10 cellular contexts compared by ENCODE assay signal in genomic region chr9:35516481-35516880, GRCh38. TPM values are rescaled to one million over a fixed set of nuclear protein-coding genes. Genes with fewer than 3 reads are reported as not detected.
DNase-seq lines count a peak whose midpoint lies in the region; ATAC-seq, FAIRE-seq and TF ChIP-seq lines count a peak whose summit lies in the region.
"Had no signal": no experiment of that assay in that cellular context is flagged by ENCODE, and none has a peak within 500 bp of the region (broad histone marks: within the 10 kb centered on the region; RNA-seq: fewer than 3 reads in every experiment).

No MANE protein-coding gene starts in this region.

- no peaks in the 10 kb centered on the region for H3K27me3 Mint-ChIP-seq in brain
- H3K27me3 Mint-ChIP-seq: activated CD4-positive, alpha-beta memory T cell treated with anti-CD3 and anti-CD28 coated beads, Interleukin-2, amount 10 ng/mL, durations not matched to agents 7 days and 5 days had no signal

- H3K27me3 ChIP-seq in subcutaneous abdominal adipose tissue (ENCODE audit: control insufficient read depth in 5 of 5, insufficient read depth in 4 of 5, low read length in 5 of 5) = no peaks in the 10 kb centered on the region

- intact Hi-C loops in kidney (cut with DNase I) = no loop called here

- H3K36me3 ChIP-seq in kidney (ENCODE audit: control insufficient read depth in 1 of 2, insufficient read depth in 2 of 2, low read length in 2 of 2) = no peaks in the 10 kb centered on the region
- no peaks in the 10 kb centered on the region for H3K36me3 ChIP-seq in subcutaneous abdominal adipose tissue (ENCODE audit: control insufficient read depth in 5 of 5, insufficient read depth in 5 of 5, low read length in 5 of 5)

- DNase-seq in HK-2 (ENCODE audit: unreplicated experiment) (peak; percentile 42), kidney (no peak), NCI-H524 (lab: John Stamatoyannopoulos, UW) (no peak), activated gamma-delta T cell (lab: John Stamatoyannopoulos, UW) (no peak)
- DNase-seq in activated effector memory CD4-positive, alpha-beta T cell treated with Interleukin-2 at 50 U/mL for 16 hours = no peak
- DNase-seq: activated CD4-positive, alpha-beta memory T cell treated with anti-CD3 and anti-CD28 coated beads, Interleukin-2, amount 10 ng/mL, durations not matched to agents 7 days and 5 days; NCI-H82 had no signal

- no peaks in the 10 kb centered on the region for H3K9me3 Mint-ChIP-seq in brain
- H3K9me3 Mint-ChIP-seq: activated CD4-positive, alpha-beta memory T cell treated with anti-CD3 and anti-CD28 coated beads, Interleukin-2, amount 10 ng/mL, durations not matched to agents 7 days and 5 days had no signal

- peaks cover 55% of the 10 kb centered on the region for H3K4me1 Mint-ChIP-seq in brain
- H3K4me1 Mint-ChIP-seq: activated CD4-positive, alpha-beta memory T cell treated with anti-CD3 and anti-CD28 coated beads, Interleukin-2, amount 10 ng/mL, durations not matched to agents 7 days and 5 days had no signal

- H3K27ac ChIP-seq in kidney (ENCODE audit: low read depth in 2 of 2, low read length in 2 of 2) = peak overlapping the region; percentile 61 to 87
- peak overlapping the region; percentile 92 for H3K27ac ChIP-seq in subcutaneous abdominal adipose tissue (ENCODE audit: low read depth, low read length)

- H3K36me3 Mint-ChIP-seq in brain = peaks cover 7% of the 10 kb centered on the region

- FAIRE-seq in kidney (lab: Jason Lieb, UNC) = no peak

- H3K4me1 ChIP-seq in kidney (ENCODE audit: control insufficient read depth in 1 of 2, insufficient read depth in 1 of 2, low read depth in 1 of 2, low read length in 2 of 2) = peaks cover 47 to 70% of the 10 kb centered on the region in 2 donors
- peaks cover 12 to 76% (median 52%) of the 10 kb centered on the region in 5 donors for H3K4me1 ChIP-seq in subcutaneous abdominal adipose tissue (ENCODE audit: control insufficient read depth in 5 of 5, insufficient read depth in 5 of 5, low read length in 5 of 5)

- peak overlapping the region; percentile 35 to 93 (median 65) for H3K27ac Mint-ChIP-seq in brain
- H3K27ac Mint-ChIP-seq: activated CD4-positive, alpha-beta memory T cell treated with anti-CD3 and anti-CD28 coated beads, Interleukin-2, amount 10 ng/mL, durations not matched to agents 7 days and 5 days had no signal

- TF ChIP-seq CTCF in brain (conservative IDR thresholded peaks at IDR 0.05) = no peak
- no peak for TF ChIP-seq CTCF in kidney (IDR thresholded peaks at IDR 0.05; ENCODE audit: borderline replicate concordance, extremely low read depth, insufficient read depth)

- H3K9ac ChIP-seq in kidney (ENCODE audit: low read length in 2 of 2) = peak overlapping the region in 1 of 2 donors; percentile 17
- H3K9ac ChIP-seq in subcutaneous abdominal adipose tissue (ENCODE audit: low read length in 5 of 5) = peak overlapping the region in 1 of 5 donors; percentile 58

- no peak overlapping the region for H3K4me3 ChIP-seq in kidney (ENCODE audit: low read length in 2 of 2)
- H3K4me3 ChIP-seq in subcutaneous abdominal adipose tissue (ENCODE audit: low read depth in 1 of 5, low read length in 5 of 5) = no peak overlapping the region

- ATAC-seq in GM21723 (IDR thresholded peaks at IDR 0.05; ENCODE audit: unreplicated experiment) = no peak

- H3K9me3 ChIP-seq in kidney (ENCODE audit: control insufficient read depth in 1 of 2, low read length in 2 of 2) = no peaks in the 10 kb centered on the region
- H3K9me3 ChIP-seq in subcutaneous abdominal adipose tissue (ENCODE audit: control insufficient read depth in 5 of 5, low read length in 5 of 5) = no peaks in the 10 kb centered on the region

- no peak overlapping the region for H3K4me3 Mint-ChIP-seq in brain
- H3K4me3 Mint-ChIP-seq: activated CD4-positive, alpha-beta memory T cell treated with anti-CD3 and anti-CD28 coated beads, Interleukin-2, amount 10 ng/mL, durations not matched to agents 7 days and 5 days had no signal

RNA-seq across cellular contexts. Expression of gene RUSC2, which starts 26.6 kb away (rescaled TPM):
- polyA plus RNA-seq in brain (ENCODE audit: insufficient read depth, low read depth, low replicate concordance) (45.0 TPM), kidney (ENCODE audit: insufficient read depth, low read depth, low replicate concordance) (13.4 TPM)
- total RNA-seq in kidney = 27.3 TPM
